ENCODE assay signal across 18 cellular contexts in genomic region chr12:130428116-130428515, GRCh38.
DNase-seq lines count a peak whose midpoint lies in the region; ATAC-seq and TF ChIP-seq lines count a peak whose summit lies in the region.
"Had no signal": no experiment of that assay in that cellular context is flagged by ENCODE, and none has a peak within 500 bp of the region (broad histone marks: within the 10 kb centered on the region; RNA-seq: fewer than 3 reads in every experiment).

No MANE protein-coding gene starts in this region.

- intact Hi-C loops in stomach (cut with DNase I; ENCODE audit: low total_unique reads), result no loop called here

- TF ChIP-seq CTCF in nephron progenitor cell (IDR thresholded peaks at IDR 0.05) (no peak), stomach (IDR thresholded peaks at IDR 0.05) (no peak)

- H3K9me3 ChIP-seq in stomach, result peaks cover 0 to 9% (median 4%) of the 10 kb centered on the region in 4 donors
- H3K9me3 ChIP-seq: SJCRH30 had no signal

- no peak for TF ChIP-seq POLR2A in stomach (IDR thresholded peaks at IDR 0.05)

- ATAC-seq in HG02840 (IDR thresholded peaks at IDR 0.05; ENCODE audit: low FRiP score, unreplicated experiment), result no peak
- ATAC-seq in HG03108 (IDR thresholded peaks at IDR 0.05; ENCODE audit: unreplicated experiment), result no peak

- H3K36me3 Mint-ChIP-seq in nephron progenitor cell (ENCODE audit: low read depth), result no peaks in the 10 kb centered on the region

- peak overlapping the region; percentile 64 for H3K27ac Mint-ChIP-seq in nephron progenitor cell
- H3K27ac Mint-ChIP-seq: CD4-positive, alpha-beta T cell had no signal

- DNase-seq in D341Med (ENCODE audit: low spot score) (peak; percentile 21), NCI-H128 (lab: John Stamatoyannopoulos, UW; ENCODE audit: unreplicated experiment) (peak; percentile 2), nephron progenitor cell (peak; percentile 27), stomach (peak; percentile 20), GF-D8 (lab: John Stamatoyannopoulos, UW) (no peak)
- DNase-seq: AML-193; CD4-positive, alpha-beta T cell; MV-4-11; NCI-H1436 treated with DMSO at 0.1 percent for 48 hours; NCI-H2081 treated with DMSO at 0.1 percent for 48 hours; NCI-H345; NCI-H69; NK-92 treated with Interleukin-12 subunit alpha and Interleukin-12 subunit beta, amount 100 ng/mL, for 24 hours; OCI-M1; RPMI8226; SJCRH30 had no signal

- 53 to 69% (median 65%) methylated on average over 11 to 15 of the region's 15 CpGs for WGBS in stomach, 5 donors

- no peaks in the 10 kb centered on the region for H3K36me3 ChIP-seq in stomach
- H3K36me3 ChIP-seq: SJCRH30 had no signal

- no peak overlapping the region for H3K4me3 ChIP-seq in stomach
- H3K4me3 ChIP-seq: SJCRH30 had no signal

- no peak for TF ChIP-seq EP300 in stomach (IDR thresholded peaks at IDR 0.05)

- no peak overlapping the region for H3K4me3 Mint-ChIP-seq in nephron progenitor cell
- H3K4me3 Mint-ChIP-seq: CD4-positive, alpha-beta T cell had no signal

- no peaks in the 10 kb centered on the region for H3K4me1 ChIP-seq in stomach
- H3K4me1 ChIP-seq: SJCRH30 had no signal

- peaks cover 28% of the 10 kb centered on the region for H3K4me1 Mint-ChIP-seq in nephron progenitor cell

- no peak overlapping the region for H3K27ac ChIP-seq in stomach
- H3K27ac ChIP-seq: SJCRH30 had no signal

- H3K27me3 Mint-ChIP-seq in nephron progenitor cell (ENCODE audit: low read depth, poor library complexity), result peaks cover 10% of the 10 kb centered on the region
- H3K27me3 Mint-ChIP-seq: CD4-positive, alpha-beta T cell had no signal

- no peaks in the 10 kb centered on the region for H3K27me3 ChIP-seq in stomach
- H3K27me3 ChIP-seq: SJCRH30 had no signal

- H3K9me3 Mint-ChIP-seq in nephron progenitor cell, result no peaks in the 10 kb centered on the region
- H3K9me3 Mint-ChIP-seq: CD4-positive, alpha-beta T cell had no signal
